In genomic region chr6:767755-768512, GRCh38 we compare ENCODE assay signal across 29 cellular contexts.
"Had no signal": no experiment of that assay in that cellular context is flagged by ENCODE, and none has a peak within 500 bp of the region (broad histone marks: within the 10 kb centered on the region; RNA-seq: fewer than 3 reads in every experiment).

No MANE protein-coding gene starts in this region.

- H3K27me3 ChIP-seq: left lung, ovary, right atrium auricular region, upper lobe of right lung had no signal

- H3K4me1 ChIP-seq: left lung, lower lobe of right lung, right atrium auricular region, suprapubic skin, tibial artery had no signal

- H3K4me3 ChIP-seq: left lung, ovary, right atrium auricular region, skin epidermis, suprapubic skin, thoracic aorta, tibial artery had no signal

- H3K36me3 ChIP-seq: left lung, lower lobe of right lung, ovary, right atrium auricular region, suprapubic skin, thoracic aorta, tibial artery, upper lobe of right lung had no signal

- DNase-seq: hypothalamus; immature natural killer cell; kidney; left colon; left lung; lower lobe of right lung; mammary epithelial cell; mesenchymal stem cell; naive B cell; natural killer cell; nephron progenitor cell; ovary; stimulated activated CD4-positive, alpha-beta T cell treated with anti-CD3 and anti-CD28 coated beads, Interleukin-12 subunit alpha, Interleukin-12 subunit beta, amount 100 ng/mL, for 4 hours; stimulated activated CD4-positive, alpha-beta T cell treated with anti-CD3 and anti-CD28 coated beads, Interleukin-15, amount 100 ng/mL, for 24 hours; stimulated activated CD4-positive, alpha-beta T cell treated with anti-CD3 and anti-CD28 coated beads, Interleukin-2, amount 100 ng/mL, for 24 hours; stimulated activated CD4-positive, alpha-beta T cell treated with anti-CD3 and anti-CD28 coated beads, Interleukin-4, amount 100 ng/mL, for 1 hour; stimulated activated naive CD4-positive, alpha-beta T cell; tibial artery; trophoblast cell; upper lobe of right lung had no signal

- H3K27ac Mint-ChIP-seq: immature natural killer cell; naive B cell; natural killer cell; nephron progenitor cell; progenitor cell of endocrine pancreas; stimulated activated naive CD8-positive, alpha-beta T cell treated with anti-CD3 and anti-CD28 coated beads, Interleukin-15, Interleukin-2, amounts not matched to agents 100 ng/mL and 50 ng/mL, for 24 hours had no signal

- H3K9me3 ChIP-seq: lower lobe of right lung, ovary, suprapubic skin, thoracic aorta, upper lobe of right lung had no signal

- H3K9me3 Mint-ChIP-seq: stimulated activated naive CD8-positive, alpha-beta T cell treated with anti-CD3 and anti-CD28 coated beads, Interleukin-15, Interleukin-2, amounts not matched to agents 100 ng/mL and 50 ng/mL, for 24 hours had no signal

- H3K4me3 Mint-ChIP-seq: immature natural killer cell; naive B cell; natural killer cell; nephron progenitor cell; stimulated activated naive CD8-positive, alpha-beta T cell treated with anti-CD3 and anti-CD28 coated beads, Interleukin-15, Interleukin-2, amounts not matched to agents 100 ng/mL and 50 ng/mL, for 24 hours had no signal

- H3K27ac ChIP-seq: left lung, ovary, right atrium auricular region, skin epidermis, suprapubic skin, thoracic aorta, tibial artery had no signal

- FAIRE-seq: islet of Langerhans, kidney, urothelium cell line had no signal

- H3K4me1 Mint-ChIP-seq: immature natural killer cell, naive B cell, natural killer cell, nephron progenitor cell had no signal

- ATAC-seq: left colon, left lung, lower lobe of right lung, natural killer cell, sciatic nerve, upper lobe of right lung had no signal

- H3K36me3 Mint-ChIP-seq: immature natural killer cell, naive B cell, natural killer cell had no signal
